3 cellular contexts compared by ENCODE assay signal in genomic region chr1:31444725-31445448, GRCh38.
A peak's percentile ranks its signal among the peaks of the same experiment; 100 is the strongest.
TF ChIP-seq lines count a peak whose summit lies in the region.

No MANE protein-coding gene starts in this region.

TF ChIP-seq in A549, 52 proteins besides CTCF, POLR2A, EP300 and RAD21 (continued from another document):
- TF ChIP-seq JUN (IDR thresholded peaks at IDR 0.05), result peak; percentile 35 to 73; a peak in 4 of 5 replicates
- TF ChIP-seq PHF8 (IDR thresholded peaks at IDR 0.05; ENCODE audit: borderline replicate concordance, low read depth), result no peak
- TF ChIP-seq MAX (IDR thresholded peaks at IDR 0.05), result peak; percentile 45
- TF ChIP-seq FOXS1 (CRISPR knock-in tag; IDR thresholded peaks at IDR 0.05), result no peak
- TF ChIP-seq ZNF302 (CRISPR knock-in tag; IDR thresholded peaks at IDR 0.05), result no peak
- peak; percentile 74 to 88; a peak in 3 of 4 replicates for TF ChIP-seq CEBPB (IDR thresholded peaks at IDR 0.05)
- peak; percentile 71; the same call in 1 of the 2 replicates for TF ChIP-seq GATA3 (IDR thresholded peaks at IDR 0.05; ENCODE audit: borderline replicate concordance)
- TF ChIP-seq USF2 (IDR thresholded peaks at IDR 0.05), result peak; percentile 54
- TF ChIP-seq MYC (IDR thresholded peaks at IDR 0.05; ENCODE audit: borderline replicate concordance, low read length), result no peak
- TF ChIP-seq BCL3 (IDR thresholded peaks at IDR 0.05), result 0 out of 3 replicates have a peak, but pooled peaks have one; percentile 27
- peak; percentile 76; the same call in 1 of the 2 replicates for TF ChIP-seq RARB (CRISPR knock-in tag; IDR thresholded peaks at IDR 0.05)
- TF ChIP-seq ZFP36 (IDR thresholded peaks at IDR 0.05; ENCODE audit: borderline replicate concordance, partially characterized antibody), result no peak
- 0 out of 2 replicates have a peak, but pooled peaks have one; percentile 45 for TF ChIP-seq HES2 (IDR thresholded peaks at IDR 0.05)
- TF ChIP-seq FOSL2 (IDR thresholded peaks at IDR 0.05), result peak; percentile 40; the same call in 1 of the 2 replicates
- peak; percentile 28; the same call in 1 of the 2 replicates for TF ChIP-seq FOSL2 (CRISPR knock-in tag; IDR thresholded peaks at IDR 0.05)
- TF ChIP-seq HOXB5 (CRISPR knock-in tag; IDR thresholded peaks at IDR 0.05), result peak; percentile 37; the same call in 1 of the 2 replicates
- TF ChIP-seq HOXA7 (CRISPR knock-in tag; IDR thresholded peaks at IDR 0.05), result no peak
- TF ChIP-seq FOSB (CRISPR knock-in tag; IDR thresholded peaks at IDR 0.05), result no peak
- no peak for TF ChIP-seq HOXB13 (CRISPR knock-in tag; IDR thresholded peaks at IDR 0.05; ENCODE audit: low read depth)
- no peak for TF ChIP-seq EHMT2 (IDR thresholded peaks at IDR 0.05; ENCODE audit: low read depth)
- peak; percentile 68 for TF ChIP-seq JUNB (IDR thresholded peaks at IDR 0.05)
- TF ChIP-seq NFE2L2 (conservative IDR thresholded peaks at IDR 0.05; ENCODE audit: low read length), result no peak

TF ChIP-seq in K562, 482 proteins besides CTCF, POLR2A, EP300 and RAD21 (continues in another document):
- peak; percentile 20; the same call in 1 of the 2 replicates for TF ChIP-seq PKNOX1 (IDR thresholded peaks at IDR 0.05)
- no peak for TF ChIP-seq NR1H2 (CRISPR knock-in tag; IDR thresholded peaks at IDR 0.05)
- peak; percentile 63 for TF ChIP-seq MEIS2 (IDR thresholded peaks at IDR 0.05; ENCODE audit: partially characterized antibody)
- TF ChIP-seq JUND (IDR thresholded peaks at IDR 0.05; ENCODE audit: borderline replicate concordance, low read depth, low read length), result no peak
- TF ChIP-seq JUND (tag; IDR thresholded peaks at IDR 0.05; ENCODE audit: borderline replicate concordance, low read depth, low read length), result 0 out of 3 replicates have a peak, but pooled peaks have one; percentile 18
- no peak for TF ChIP-seq ZFP91 (CRISPR knock-in tag; IDR thresholded peaks at IDR 0.05)
- TF ChIP-seq EGR1 (conservative IDR thresholded peaks at IDR 0.05), result no peak
- peak; percentile 63 for TF ChIP-seq FOSL1 (tag; conservative IDR thresholded peaks at IDR 0.05)
- TF ChIP-seq ETV1 (tag; conservative IDR thresholded peaks at IDR 0.05; ENCODE audit: low read depth), result 0 out of 2 replicates have a peak, but pooled peaks have one; percentile 20
- peak; percentile 72 for TF ChIP-seq NFIC (IDR thresholded peaks at IDR 0.05)
- 0 out of 2 replicates have a peak, but pooled peaks have one; percentile 9 for TF ChIP-seq CBFA2T2 (conservative IDR thresholded peaks at IDR 0.05)
- TF ChIP-seq ATF6 (CRISPR knock-in tag; IDR thresholded peaks at IDR 0.05), result no peak
- peak; percentile 65 for TF ChIP-seq GABPA (tag; conservative IDR thresholded peaks at IDR 0.05; ENCODE audit: low read depth)
- TF ChIP-seq MED1 (CRISPR knock-in tag; IDR thresholded peaks at IDR 0.05; ENCODE audit: borderline replicate concordance), result no peak
- TF ChIP-seq CBFA2T3 (IDR thresholded peaks at IDR 0.05), result peak; percentile 33; the same call in 1 of the 2 replicates
- TF ChIP-seq NR2C2 (CRISPR knock-in tag; IDR thresholded peaks at IDR 0.05), result no peak
- TF ChIP-seq NR2C2 (tag; IDR thresholded peaks at IDR 0.05), result 0 out of 2 replicates have a peak, but pooled peaks have one; percentile 53
- TF ChIP-seq RCOR1 (IDR thresholded peaks at IDR 0.05; ENCODE audit: borderline replicate concordance in 1 of 2, low read depth in 2 of 2, low read length in 2 of 2), result peak in 1 of 2 experiments; percentile 90; a peak in 3 of 4 replicates
- peak; percentile 68 to 80; a peak in 3 of 4 replicates for TF ChIP-seq KDM1A (IDR thresholded peaks at IDR 0.05)
- TF ChIP-seq TFE3 (CRISPR knock-in tag; IDR thresholded peaks at IDR 0.05), result peak; percentile 20; the same call in 1 of the 2 replicates

TF ChIP-seq in liver, 16 proteins besides CTCF, POLR2A, EP300 and RAD21:
- TF ChIP-seq ATF3 (IDR thresholded peaks at IDR 0.05) (no peak), EGR1 (IDR thresholded peaks at IDR 0.05; ENCODE audit: low read depth in 2 of 2) (no peak), YY1 (IDR thresholded peaks at IDR 0.05) (peak; percentile 53), TAF1 (conservative IDR thresholded peaks at IDR 0.05) (no peak), HNF4G (IDR thresholded peaks at IDR 0.05) (no peak), HNF4A (conservative IDR thresholded peaks at IDR 0.05) (peak; percentile 32 to 63), REST (IDR thresholded peaks at IDR 0.05) (peak; percentile 32), SP1 (IDR thresholded peaks at IDR 0.05) (peak; percentile 63), MAX (IDR thresholded peaks at IDR 0.05) (peak; percentile 42), NR2F2 (IDR thresholded peaks at IDR 0.05) (peak; percentile 99), JUND (IDR thresholded peaks at IDR 0.05) (peak; percentile 43 to 84), GABPA (IDR thresholded peaks at IDR 0.05 in 1 of 2, conservative IDR thresholded peaks at IDR 0.05 in 1 of 2) (peak; percentile 63 to 86), ZBTB33 (IDR thresholded peaks at IDR 0.05) (peak; percentile 81), RXRA (IDR thresholded peaks at IDR 0.05) (peak; percentile 66 to 94), FOXA2 (IDR thresholded peaks at IDR 0.05) (peak; percentile 27), FOXA1 (IDR thresholded peaks at IDR 0.05) (peak; percentile 48)
TF ChIP-seq in liver: peak in this region for 12.
